In genomic region chr1:208242186-208242585, GRCh38 we compare ENCODE assay signal across 12 cellular contexts. TPM values are rescaled to one million over a fixed set of nuclear protein-coding genes. Genes with fewer than 3 reads are reported as not detected.
DNase-seq lines count a peak whose midpoint lies in the region; ATAC-seq and TF ChIP-seq lines count a peak whose summit lies in the region.
"Had no signal": no experiment of that assay in that cellular context is flagged by ENCODE, and none has a peak within 500 bp of the region (broad histone marks: within the 10 kb centered on the region; RNA-seq: fewer than 3 reads in every experiment).

No MANE protein-coding gene starts in this region.

- peaks cover 40% of the 10 kb centered on the region for H3K27me3 ChIP-seq in ectodermal cell (ENCODE audit: control insufficient read depth, insufficient read depth, low read length, poor library complexity, severe bottlenecking)
- no peaks in the 10 kb centered on the region for H3K27me3 ChIP-seq in muscle layer of duodenum (ENCODE audit: low read depth, low read length)
- no peaks in the 10 kb centered on the region for H3K27me3 ChIP-seq in upper lobe of right lung

- H3K27ac ChIP-seq in ectodermal cell (ENCODE audit: insufficient read depth, low read depth, low read length, poor library complexity, severe bottlenecking) (no peak overlapping the region), muscle layer of duodenum (ENCODE audit: low read length) (peak overlapping the region; percentile 65), upper lobe of right lung (peak overlapping the region; percentile 88)

- H3K4me3 Mint-ChIP-seq in activated naive CD4-positive, alpha-beta T cell treated with anti-CD3 and anti-CD28 coated beads, Interleukin-2, amount 50 U/mL, for 24 hours: peak overlapping the region; percentile 77
- no peak overlapping the region for H3K4me3 Mint-ChIP-seq in activated T-cell treated with anti-CD3 and anti-CD28 coated beads, Interleukin-2, amount 50 U/mL, for 72 hours

- intact Hi-C loops in upper lobe of right lung (cut with DNase I): loop anchor here (10.0 kb wide), 2 partner anchors 107 to 217 kb away; no protein-coding TSS in a partner anchor

- TF ChIP-seq CTCF in upper lobe of right lung (IDR thresholded peaks at IDR 0.05): no peak

- H3K4me1 ChIP-seq in ectodermal cell (ENCODE audit: control insufficient read depth, insufficient read depth, low read length) (peaks cover 26% of the 10 kb centered on the region), muscle layer of duodenum (ENCODE audit: control insufficient read depth in 1 of 2, insufficient read depth in 2 of 2, low read length in 2 of 2) (peaks cover 43 to 48% of the 10 kb centered on the region in 2 donors), upper lobe of right lung (peaks cover 46% of the 10 kb centered on the region)

- H3K27ac Mint-ChIP-seq in activated naive CD4-positive, alpha-beta T cell treated with anti-CD3 and anti-CD28 coated beads, Interleukin-2, amount 50 U/mL, for 24 hours: no peak overlapping the region
- H3K27ac Mint-ChIP-seq in activated naive CD4-positive, alpha-beta T cell treated with anti-CD3 and anti-CD28 coated beads, Interleukin-2, amount 50 U/mL, for 72 hours: no peak overlapping the region
- H3K27ac Mint-ChIP-seq in activated T-cell treated with anti-CD3 and anti-CD28 coated beads, Interleukin-2, amount 50 U/mL, for 72 hours: no peak overlapping the region

- H3K9me3 Mint-ChIP-seq in activated naive CD4-positive, alpha-beta T cell treated with anti-CD3 and anti-CD28 coated beads, Interleukin-2, amount 50 U/mL, for 24 hours: no peaks in the 10 kb centered on the region
- no peaks in the 10 kb centered on the region for H3K9me3 Mint-ChIP-seq in activated naive CD4-positive, alpha-beta T cell treated with anti-CD3 and anti-CD28 coated beads, Interleukin-2, amount 50 U/mL, for 72 hours
- no peaks in the 10 kb centered on the region for H3K9me3 Mint-ChIP-seq in activated T-cell treated with anti-CD3 and anti-CD28 coated beads, Interleukin-2, amount 50 U/mL, for 72 hours

- H3K36me3 Mint-ChIP-seq in activated naive CD4-positive, alpha-beta T cell treated with anti-CD3 and anti-CD28 coated beads, Interleukin-2, amount 50 U/mL, for 24 hours: no peaks in the 10 kb centered on the region
- H3K36me3 Mint-ChIP-seq in activated naive CD4-positive, alpha-beta T cell treated with anti-CD3 and anti-CD28 coated beads, Interleukin-2, amount 50 U/mL, for 72 hours: no peaks in the 10 kb centered on the region
- no peaks in the 10 kb centered on the region for H3K36me3 Mint-ChIP-seq in activated T-cell treated with anti-CD3 and anti-CD28 coated beads, Interleukin-2, amount 50 U/mL, for 72 hours (ENCODE audit: insufficient read depth in 2 of 2)

- H3K27me3 Mint-ChIP-seq in activated naive CD4-positive, alpha-beta T cell treated with anti-CD3 and anti-CD28 coated beads, Interleukin-2, amount 50 U/mL, for 24 hours: peaks cover 26% of the 10 kb centered on the region
- H3K27me3 Mint-ChIP-seq in activated T-cell treated with anti-CD3 and anti-CD28 coated beads, Interleukin-2, amount 50 U/mL, for 72 hours (ENCODE audit: low read depth): peaks cover 51% of the 10 kb centered on the region

- 90 to 95% methylated on average over 3 of the region's 3 CpGs for WGBS in ectodermal cell, 2 experiments

- H3K4me3 ChIP-seq in ectodermal cell (ENCODE audit: insufficient read depth, low read depth, low read length) (peak overlapping the region; percentile 70), muscle layer of duodenum (ENCODE audit: low read depth in 1 of 2, low read length in 2 of 2) (peak overlapping the region; percentile 64 to 88), upper lobe of right lung (peak overlapping the region; percentile 92)

- no peak for ATAC-seq in activated naive CD4-positive, alpha-beta T cell treated with anti-CD3 and anti-CD28 coated beads, Interleukin-2, amount 50 U/mL, for 72 hours
- ATAC-seq in upper lobe of right lung (no peak), HG02798 (IDR thresholded peaks at IDR 0.05; ENCODE audit: poor library complexity, unreplicated experiment) (no peak)
- no peak for ATAC-seq in activated T-cell treated with anti-CD3 and anti-CD28 coated beads, Interleukin-2, amount 50 U/mL, for 72 hours (replicated peaks in 1 of 2)
- ATAC-seq: activated CD4-positive, CD25-positive, alpha-beta regulatory T cell treated with anti-CD3 and anti-CD28 coated beads, Interleukin-2, amount 50 U/mL, for 24 hours had no signal

- H3K9me3 ChIP-seq in ectodermal cell (ENCODE audit: control insufficient read depth, low read length): no peaks in the 10 kb centered on the region
- no peaks in the 10 kb centered on the region for H3K9me3 ChIP-seq in muscle layer of duodenum (ENCODE audit: control insufficient read depth in 1 of 2, low read length in 2 of 2)
- H3K9me3 ChIP-seq in upper lobe of right lung: no peaks in the 10 kb centered on the region

- peaks cover 11% of the 10 kb centered on the region for H3K4me1 Mint-ChIP-seq in activated naive CD4-positive, alpha-beta T cell treated with anti-CD3 and anti-CD28 coated beads, Interleukin-2, amount 50 U/mL, for 24 hours
- peaks cover 14% of the 10 kb centered on the region for H3K4me1 Mint-ChIP-seq in activated T-cell treated with anti-CD3 and anti-CD28 coated beads, Interleukin-2, amount 50 U/mL, for 72 hours (ENCODE audit: low read depth)

- no peak for DNase-seq in activated naive CD4-positive, alpha-beta T cell treated with anti-CD3 and anti-CD28 coated beads, Interleukin-2, amount 50 U/mL, for 72 hours (ENCODE audit: low spot score in 2 of 2)
- no peak for DNase-seq in upper lobe of right lung
- no peak for DNase-seq in activated effector memory CD4-positive, alpha-beta T cell treated with Interleukin-2 at 50 U/mL for 16 hours
- DNase-seq in activated T-cell treated with anti-CD3 and anti-CD28 coated beads, Interleukin-2, amount 50 U/mL, for 72 hours: no peak
- DNase-seq: HCEC 1CT, midbrain, NCI-H748 treated with DMSO at 0.1 percent for 48 hours had no signal

- H3K36me3 ChIP-seq in ectodermal cell (ENCODE audit: control insufficient read depth, insufficient read depth, low read length) (no peaks in the 10 kb centered on the region), muscle layer of duodenum (ENCODE audit: control insufficient read depth in 1 of 2, insufficient read depth in 2 of 2, low read length in 2 of 2) (no peaks in the 10 kb centered on the region), upper lobe of right lung (peaks cover 3% of the 10 kb centered on the region)

RNA-seq across cellular contexts. Expression of gene PLXNA2, which starts 2.0 kb away (rescaled TPM):
- total RNA-seq in activated naive CD4-positive, alpha-beta T cell treated with anti-CD3 and anti-CD28 coated beads, Interleukin-2, amount 50 U/mL, for 72 hours: under 1 TPM; 0.04 to 0.39 TPM
- polyA plus RNA-seq in ectodermal cell (2013, experiment 1 of 4): 5.3 TPM
- polyA plus RNA-seq in ectodermal cell (2013, experiment 2 of 4): 5.6 TPM
- polyA plus RNA-seq in ectodermal cell (2013, experiment 3 of 4): 6.8 TPM
- polyA plus RNA-seq in ectodermal cell (2013, experiment 4 of 4): 7.4 TPM
- total RNA-seq in upper lobe of right lung: 98.5 TPM
- total RNA-seq in activated T-cell treated with anti-CD3 and anti-CD28 coated beads, Interleukin-2, amount 50 U/mL, for 72 hours: under 1 TPM; 0.07 to 0.72 TPM

Comparison
In these comparisons a context has a peak if more than half of its experiments do, and no peak if none do; other contexts are left out.
1. RNA of gene PLXNA2, which starts 2.0 kb away (total RNA-seq): 98.5 TPM in upper lobe of right lung (single experiment); 0.07 to 0.72 TPM in activated T-cell treated with anti-CD3 and anti-CD28 coated beads, Interleukin-2, amount 50 U/mL, for 72 hours and 0.04 to 0.39 TPM in activated naive CD4-positive, alpha-beta T cell treated with anti-CD3 and anti-CD28 coated beads, Interleukin-2, amount 50 U/mL, for 72 hours; every median in the first group is over 10 times any median in the second.
2. Peak in every context shown above with its lines, with median percentiles within 50 percentile points of each other: H3K4me3 ChIP-seq.